Comparison of ENCODE assay signal across 9 cellular contexts in the genomic region with DNA sequence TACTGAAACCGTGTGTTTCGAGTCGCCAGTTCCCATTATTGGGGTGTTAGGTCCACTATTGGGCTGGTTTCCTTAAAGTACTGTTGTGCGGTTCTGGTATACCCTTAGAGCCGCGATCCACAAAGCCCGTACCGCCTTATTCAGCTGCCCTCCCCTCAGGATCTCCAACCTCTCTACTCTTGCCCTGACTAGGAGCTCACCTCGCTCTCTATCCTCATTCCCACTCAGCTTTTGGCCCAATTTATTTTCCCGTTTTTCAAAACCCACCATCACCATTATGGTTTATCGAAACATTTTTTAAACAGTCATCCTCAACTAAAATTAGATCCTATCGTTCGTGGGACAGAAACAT. TPM values are rescaled to one million over a fixed set of nuclear protein-coding genes. Genes with fewer than 3 reads are reported as not detected.
DNase-seq lines count a peak whose midpoint lies in the region; ATAC-seq, FAIRE-seq and TF ChIP-seq lines count a peak whose summit lies in the region.
"Had no signal": no experiment of that assay in that cellular context is flagged by ENCODE, and none has a peak within 500 bp of the region (broad histone marks: within the 10 kb centered on the region; RNA-seq: fewer than 3 reads in every experiment).

No MANE protein-coding gene starts in this region.

- H3K27ac ChIP-seq in HepG2 (ENCODE audit: extremely low read length, insufficient read depth, low read length) (no peak overlapping the region), upper lobe of left lung (peak overlapping the region; percentile 81 to 89 (median 86))

- H3K9me3 ChIP-seq in HepG2 (ENCODE audit: low read length) (no peaks in the 10 kb centered on the region), upper lobe of left lung (no peaks in the 10 kb centered on the region)

- no peaks in the 10 kb centered on the region for H4K20me1 ChIP-seq in HepG2 (ENCODE audit: insufficient read depth, low read length)

- H3K4me3 ChIP-seq in bronchial epithelial cell (ENCODE audit: low read depth, low read length) (peak overlapping the region; percentile 58), HepG2 (replicated peaks in 1 of 3; ENCODE audit: insufficient read depth in 1 of 3, low read depth in 2 of 3, low read length in 3 of 3) (peak overlapping the region; percentile 54 to 69 (median 58)), upper lobe of left lung (peak overlapping the region; percentile 8 to 64 (median 56))

- under 1% methylated on average over 13 of the region's 13 CpGs for WGBS in HepG2 (ENCODE audit: low lambda C conversion rate)
- 0% methylated on average over 10 to 12 of the region's 13 CpGs for WGBS in upper lobe of left lung, 2 donors

- ATAC-seq in HepG2: peak; percentile 65
- ATAC-seq in upper lobe of left lung (ENCODE audit: low FRiP score in 2 of 2): peak; percentile 3 to 9
- no peak for ATAC-seq in GM21423 (IDR thresholded peaks at IDR 0.05; ENCODE audit: unreplicated experiment)

- no peak overlapping the region for H2AFZ ChIP-seq in HepG2 (ENCODE audit: low read length)

- BruUV-seq in HepG2 (replicated peaks; lab: Mats Ljungman, UMichigan): no TSS peak

- no peak for TF ChIP-seq EP300 in HepG2 (IDR thresholded peaks at IDR 0.05; ENCODE audit: low read depth in 2 of 2, low read length in 2 of 2)
- no peak for TF ChIP-seq EP300 in HepG2 (CRISPR knock-in tag; IDR thresholded peaks at IDR 0.05; ENCODE audit: borderline replicate concordance)
- TF ChIP-seq EP300 in upper lobe of left lung (IDR thresholded peaks at IDR 0.05): no peak

- CTCF ChIA-PET in HepG2 (lab: Yijun Ruan, JAX; ENCODE audit: low intra/inter-chr PET ratio, low total read pairs): no interaction called here

- no peak for TF ChIP-seq RAD21 in HepG2 (CRISPR knock-in tag; IDR thresholded peaks at IDR 0.05)

- no peak overlapping the region for H3K9ac ChIP-seq in HepG2 (ENCODE audit: insufficient read depth, low read depth, low read length)

- TF ChIP-seq CTCF in bronchial epithelial cell (IDR thresholded peaks at IDR 0.05; ENCODE audit: insufficient read depth, low read length, severe bottlenecking) (no peak), HepG2 (CRISPR knock-in tag; IDR thresholded peaks at IDR 0.05) (no peak), upper lobe of left lung (IDR thresholded peaks at IDR 0.05) (no peak)

- H3K36me3 ChIP-seq in bronchial epithelial cell (ENCODE audit: control insufficient read depth, insufficient read depth, low read length) (no peaks in the 10 kb centered on the region), HepG2 (replicated peaks in 1 of 2; ENCODE audit: control insufficient read depth in 1 of 2, insufficient read depth in 2 of 2, low read length in 2 of 2) (no peaks in the 10 kb centered on the region), upper lobe of left lung (no peaks in the 10 kb centered on the region)

- FAIRE-seq in bronchial epithelial cell (lab: Jason Lieb, UNC) (no peak), HepG2 (lab: Jason Lieb, UNC) (no peak), frontal cortex (lab: Jason Lieb, UNC) (no peak)

- peak overlapping the region; percentile 86 for H3K4me2 ChIP-seq in HepG2 (ENCODE audit: low read depth, low read length)

- in situ Hi-C loops in HepG2 (cut with HindIII; ENCODE audit: extremely low pct_ligation_motif_present, low pct_unique_long_range_greater_than_20kb): no loop called here

- H3K4me1 ChIP-seq in HepG2 (ENCODE audit: insufficient read depth, low read length) (peaks cover 28% of the 10 kb centered on the region; the same call in 1 of the 2 replicates), upper lobe of left lung (peaks cover 0 to 5% (median 4%) of the 10 kb centered on the region in 4 donors)

- intact Hi-C loops in HepG2 (cut with micrococcal nuclease; ENCODE audit: unreplicated experiment): no loop called here

- TF ChIP-seq POLR2A in HepG2 (IDR thresholded peaks at IDR 0.05; ENCODE audit: insufficient read depth in 1 of 2, low read depth in 2 of 2, low read length in 2 of 2) (no peak), upper lobe of left lung (IDR thresholded peaks at IDR 0.05) (no peak)

- no peaks in the 10 kb centered on the region for H3K27me3 ChIP-seq in bronchial epithelial cell (ENCODE audit: control insufficient read depth, insufficient read depth, low read length)
- H3K27me3 ChIP-seq in HepG2 (ENCODE audit: control insufficient read depth in 1 of 2, insufficient read depth in 2 of 2, low read length in 2 of 2): no peaks in the 10 kb centered on the region; a peak in 1 of 5 replicates
- H3K27me3 ChIP-seq in upper lobe of left lung: no peaks in the 10 kb centered on the region

- POLR2A ChIA-PET in HepG2 (lab: Yijun Ruan, JAX): no interaction called here

- DNase-seq in NCI-H2196 (lab: John Stamatoyannopoulos, UW; ENCODE audit: unreplicated experiment): peak; percentile 58
- no peak for DNase-seq in NCI-H2196 treated with DMSO at 0.1 percent for 48 hours (lab: John Stamatoyannopoulos, UW; ENCODE audit: unreplicated experiment)
- no peak for DNase-seq in bronchial epithelial cell (ENCODE audit: low read depth)
- no peak for DNase-seq in HepG2 (ENCODE audit: low spot score)
- no peak for DNase-seq in upper lobe of left lung
- no peak for DNase-seq in frontal cortex (ENCODE audit: low spot score in 2 of 2)
- no peak for DNase-seq in H4 (ENCODE audit: low spot score)
- DNase-seq: DND-41 had no signal

- no peaks in the 10 kb centered on the region for H3K79me2 ChIP-seq in HepG2 (ENCODE audit: insufficient read depth, low read length)

TF ChIP-seq in HepG2, 621 proteins besides CTCF, POLR2A, EP300 and RAD21:
- no peak for TF ChIP-seq ZNF766 (CRISPR knock-in tag; IDR thresholded peaks at IDR 0.05; ENCODE audit: borderline replicate concordance)

RNA-seq across cellular contexts. Expression of a gene that starts 0.5 kb away (rescaled TPM):
- total RNA-seq in bronchial epithelial cell (0.13 and 0.26 TPM in 2 replicates), HepG2 (2016; rRNA removed; fragmentation: Illumina TruSeq; extraction: Trizol) (0.24 and 0.48 TPM in 2 replicates), upper lobe of left lung (10 to 100 TPM; 33.2 to 74.6 (median 50.2) TPM), frontal cortex (43.2 TPM)
- total RNA-seq in HepG2 (2016; cell fraction: cytosol; rRNA removed; fragmentation: Illumina TruSeq; extraction: Trizol; ENCODE audit: low read depth): 0.10 TPM in 1 of 2 replicates, not detected in the other
- 0.09 and 0.51 TPM in 2 replicates for total RNA-seq in HepG2 (2016; cell fraction: insoluble cytoplasmic fraction; rRNA removed; fragmentation: Illumina TruSeq; extraction: Trizol)
- total RNA-seq in HepG2 (2016; cell fraction: membrane; rRNA removed; fragmentation: Illumina TruSeq; extraction: Trizol): 0.15 TPM in 1 of 2 replicates, not detected in the other
- total RNA-seq in HepG2 (2016; cell fraction: nucleus; rRNA removed; fragmentation: Illumina TruSeq; extraction: Trizol): 0.47 and 0.50 TPM in 2 replicates
- polyA plus RNA-seq in HepG2 (2011; rRNA removed): 0.04 and 0.08 TPM in 2 replicates
- 0.01 and 0.09 TPM in 2 replicates for polyA plus RNA-seq in HepG2 (2011; cell fraction: cytosol; rRNA removed)
- polyA plus RNA-seq in HepG2 (2011; cell fraction: nucleus; rRNA removed): 0.28 and 0.42 TPM in 2 replicates
- 0.21 TPM in 1 of 2 replicates, not detected in the other for polyA plus RNA-seq in HepG2 (2012)
- not detected in 2 replicates for polyA plus RNA-seq in HepG2 (2016; cell fraction: cytosol; fragmentation: Illumina TruSeq; extraction: Trizol; ENCODE audit: low read depth)
- polyA plus RNA-seq in HepG2 (2016; cell fraction: insoluble cytoplasmic fraction; fragmentation: Illumina TruSeq; extraction: Trizol; ENCODE audit: low read depth): 0.25 and 0.35 TPM in 2 replicates
- 0.03 TPM in 1 of 2 replicates, not detected in the other for polyA plus RNA-seq in HepG2 (2016; cell fraction: membrane; fragmentation: Illumina TruSeq; extraction: Trizol; ENCODE audit: low read depth)
- polyA plus RNA-seq in HepG2 (2016; cell fraction: nucleus; fragmentation: Illumina TruSeq; extraction: Trizol; ENCODE audit: insufficient read depth, low read depth): 0.15 TPM in 1 of 2 replicates, not detected in the other
- polyA minus RNA-seq in HepG2 (2011; rRNA and poly(A)+ RNA removed; ENCODE audit: low replicate concordance): 0.68 TPM in 1 of 2 replicates, not detected in the other
- polyA minus RNA-seq in HepG2 (2011; cell fraction: cytosol; rRNA and poly(A)+ RNA removed): not detected in 2 replicates
- 0.87 TPM in 1 of 2 replicates, not detected in the other for polyA minus RNA-seq in HepG2 (2011; cell fraction: nucleus; rRNA and poly(A)+ RNA removed)
- 19.3 and 26.3 TPM in 2 replicates for total RNA-seq in H4 (2014; rRNA removed; shearing (Covaris generic))

Comparison
In these comparisons a context has a peak if more than half of its experiments do, and no peak if none do; other contexts are left out.
1. RNA of a gene that starts 0.5 kb away (total RNA-seq): 33.2 to 74.6 TPM in upper lobe of left lung, 43.2 TPM in frontal cortex (single experiment) and 19.3 to 26.3 TPM in H4; 0.13 to 0.26 TPM in bronchial epithelial cell and 0.09 to 0.51 TPM in HepG2; every median in the first group is over 10 times any median in the second.
2. Peak in every context shown above with its lines, with median percentiles within 50 percentile points of each other: H3K4me3 ChIP-seq.